Comparison of ENCODE assay signal across 1 cellular context in the genomic region with DNA sequence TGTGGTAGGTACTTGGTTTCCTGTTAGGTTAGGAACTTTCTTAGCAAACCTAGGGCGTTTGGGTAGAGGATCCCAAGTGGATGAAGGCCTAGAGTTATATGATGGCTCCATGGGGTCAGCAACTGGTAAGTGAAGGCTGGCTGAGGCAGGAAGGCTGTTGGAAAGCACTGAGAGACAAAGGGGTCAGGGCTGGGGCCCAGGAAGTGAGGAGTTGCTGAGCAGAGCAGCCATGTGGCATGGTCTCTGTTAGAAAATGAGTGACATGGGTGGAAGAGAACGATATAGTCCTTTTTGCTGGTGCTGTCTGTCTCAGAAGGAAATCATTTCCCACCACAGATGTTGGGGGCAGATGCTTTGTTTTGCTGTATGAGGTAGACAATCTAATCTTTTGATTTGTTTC.
TF ChIP-seq lines count a peak whose summit lies in the region.

No MANE protein-coding gene starts in this region.

TF ChIP-seq in GM12878, 131 proteins besides CTCF, POLR2A, EP300 and RAD21:
- no peak for TF ChIP-seq RFX5 (IDR thresholded peaks at IDR 0.05; ENCODE audit: low read depth, low read length)
- TF ChIP-seq, protein P1, sequence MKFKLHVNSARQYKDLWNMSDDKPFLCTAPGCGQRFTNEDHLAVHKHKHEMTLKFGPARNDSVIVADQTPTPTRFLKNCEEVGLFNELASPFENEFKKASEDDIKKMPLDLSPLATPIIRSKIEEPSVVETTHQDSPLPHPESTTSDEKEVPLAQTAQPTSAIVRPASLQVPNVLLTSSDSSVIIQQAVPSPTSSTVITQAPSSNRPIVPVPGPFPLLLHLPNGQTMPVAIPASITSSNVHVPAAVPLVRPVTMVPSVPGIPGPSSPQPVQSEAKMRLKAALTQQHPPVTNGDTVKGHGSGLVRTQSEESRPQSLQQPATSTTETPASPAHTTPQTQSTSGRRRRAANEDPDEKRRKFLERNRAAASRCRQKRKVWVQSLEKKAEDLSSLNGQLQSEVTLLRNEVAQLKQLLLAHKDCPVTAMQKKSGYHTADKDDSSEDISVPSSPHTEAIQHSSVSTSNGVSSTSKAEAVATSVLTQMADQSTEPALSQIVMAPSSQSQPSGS (IDR thresholded peaks at IDR 0.05; ENCODE audit: low read length), result no peak
- TF ChIP-seq JUNB (IDR thresholded peaks at IDR 0.05), result no peak
- TF ChIP-seq CHD4 (IDR thresholded peaks at IDR 0.05), result no peak
- no peak for TF ChIP-seq MYB (IDR thresholded peaks at IDR 0.05; ENCODE audit: borderline replicate concordance, low read depth, low read length)
- TF ChIP-seq PAX8 (IDR thresholded peaks at IDR 0.05), result no peak
- TF ChIP-seq NRF1 (conservative IDR thresholded peaks at IDR 0.05; ENCODE audit: low read depth, low read length), result no peak
- TF ChIP-seq SMC3 (IDR thresholded peaks at IDR 0.05; ENCODE audit: borderline replicate concordance, low read length), result no peak
- TF ChIP-seq ZNF24 (IDR thresholded peaks at IDR 0.05), result no peak
- TF ChIP-seq, protein P2, sequence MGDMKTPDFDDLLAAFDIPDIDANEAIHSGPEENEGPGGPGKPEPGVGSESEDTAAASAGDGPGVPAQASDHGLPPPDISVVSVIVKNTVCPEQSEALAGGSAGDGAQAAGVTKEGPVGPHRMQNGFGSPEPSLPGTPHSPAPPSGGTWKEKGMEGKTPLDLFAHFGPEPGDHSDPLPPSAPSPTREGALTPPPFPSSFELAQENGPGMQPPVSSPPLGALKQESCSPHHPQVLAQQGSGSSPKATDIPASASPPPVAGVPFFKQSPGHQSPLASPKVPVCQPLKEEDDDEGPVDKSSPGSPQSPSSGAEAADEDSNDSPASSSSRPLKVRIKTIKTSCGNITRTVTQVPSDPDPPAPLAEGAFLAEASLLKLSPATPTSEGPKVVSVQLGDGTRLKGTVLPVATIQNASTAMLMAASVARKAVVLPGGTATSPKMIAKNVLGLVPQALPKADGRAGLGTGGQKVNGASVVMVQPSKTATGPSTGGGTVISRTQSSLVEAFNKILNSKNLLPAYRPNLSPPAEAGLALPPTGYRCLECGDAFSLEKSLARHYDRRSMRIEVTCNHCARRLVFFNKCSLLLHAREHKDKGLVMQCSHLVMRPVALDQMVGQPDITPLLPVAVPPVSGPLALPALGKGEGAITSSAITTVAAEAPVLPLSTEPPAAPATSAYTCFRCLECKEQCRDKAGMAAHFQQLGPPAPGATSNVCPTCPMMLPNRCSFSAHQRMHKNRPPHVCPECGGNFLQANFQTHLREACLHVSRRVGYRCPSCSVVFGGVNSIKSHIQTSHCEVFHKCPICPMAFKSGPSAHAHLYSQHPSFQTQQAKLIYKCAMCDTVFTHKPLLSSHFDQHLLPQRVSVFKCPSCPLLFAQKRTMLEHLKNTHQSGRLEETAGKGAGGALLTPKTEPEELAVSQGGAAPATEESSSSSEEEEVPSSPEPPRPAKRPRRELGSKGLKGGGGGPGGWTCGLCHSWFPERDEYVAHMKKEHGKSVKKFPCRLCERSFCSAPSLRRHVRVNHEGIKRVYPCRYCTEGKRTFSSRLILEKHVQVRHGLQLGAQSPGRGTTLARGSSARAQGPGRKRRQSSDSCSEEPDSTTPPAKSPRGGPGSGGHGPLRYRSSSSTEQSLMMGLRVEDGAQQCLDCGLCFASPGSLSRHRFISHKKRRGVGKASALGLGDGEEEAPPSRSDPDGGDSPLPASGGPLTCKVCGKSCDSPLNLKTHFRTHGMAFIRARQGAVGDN (IDR thresholded peaks at IDR 0.05), result no peak
- no peak for TF ChIP-seq RUNX3 (IDR thresholded peaks at IDR 0.05; ENCODE audit: low read length)
